ENCODE assay signal across 21 cellular contexts in the genomic region with DNA sequence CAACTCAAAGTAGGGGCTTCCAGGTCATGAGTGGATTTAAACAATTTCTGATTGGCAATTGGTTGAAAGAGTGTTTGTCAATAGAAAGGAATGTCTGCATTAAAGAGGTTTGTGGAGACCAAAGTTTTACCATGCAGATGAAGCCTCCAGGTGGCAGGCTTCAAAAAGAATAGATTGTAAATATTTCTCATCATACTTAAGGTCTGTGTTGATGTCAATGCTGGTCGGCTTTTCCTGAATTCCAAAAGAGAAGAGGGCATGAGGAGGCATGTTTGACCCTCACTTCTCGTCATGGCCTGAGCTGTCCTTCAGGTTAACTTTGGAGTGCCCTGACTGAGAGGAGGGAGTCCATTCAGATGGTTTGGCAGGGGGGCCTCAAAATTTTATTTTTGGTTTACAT.
DNase-seq lines count a peak whose midpoint lies in the region; ATAC-seq and TF ChIP-seq lines count a peak whose summit lies in the region.
"Had no signal": no experiment of that assay in that cellular context is flagged by ENCODE, and none has a peak within 500 bp of the region (broad histone marks: within the 10 kb centered on the region; RNA-seq: fewer than 3 reads in every experiment).

No MANE protein-coding gene starts in this region.

- H3K9me3 Mint-ChIP-seq in H9: peaks cover 29 to 37% of the 10 kb centered on the region in 2 experiments
- H3K9me3 Mint-ChIP-seq: CD8-positive, alpha-beta memory T cell had no signal

- H3K79me2 ChIP-seq in H9 (ENCODE audit: insufficient read depth, low read length) (no peaks in the 10 kb centered on the region), mesendoderm (ENCODE audit: control insufficient read depth, insufficient read depth, low read length) (no peaks in the 10 kb centered on the region)

- H3K23ac ChIP-seq in H9 (ENCODE audit: insufficient read length, low read depth, low read length) (no peak overlapping the region), mesendoderm (ENCODE audit: low read length) (no peak overlapping the region)

- H2BK5ac ChIP-seq in H9 (ENCODE audit: insufficient read length, low read length) (no peak overlapping the region), mesendoderm (ENCODE audit: low read length) (no peak overlapping the region)

- H3K56ac ChIP-seq in H9 (ENCODE audit: insufficient read length, low read depth, low read length): no peak overlapping the region
- H3K56ac ChIP-seq in mesendoderm (ENCODE audit: low read length): no peak overlapping the region

- H3K23me2 ChIP-seq in H9 (ENCODE audit: insufficient read length, low read depth, low read length, poor library complexity, severe bottlenecking): no peaks in the 10 kb centered on the region

- peak overlapping the region in 2 of 3 experiments; percentile 80 to 85; a peak in 2 of 7 replicates for H3K27ac Mint-ChIP-seq in H9
- H3K27ac Mint-ChIP-seq: B cell, CD14-positive monocyte had no signal

- WGBS in H9 (ENCODE audit: extremely low coverage, insufficient read length, low lambda C conversion rate): no CpG with 5 or more reads among the region's 2 CpGs
- WGBS in mesendoderm (ENCODE audit: extremely low coverage, insufficient coverage, low lambda C conversion rate): no CpG with 5 or more reads among the region's 2 CpGs

- H2AFZ ChIP-seq in H9 (ENCODE audit: low read length): no peak overlapping the region

- no peaks in the 10 kb centered on the region for H3K4me1 ChIP-seq in H9 (ENCODE audit: insufficient read depth, low read length)
- H3K4me1 ChIP-seq in RWPE2 (ENCODE audit: insufficient read depth, poor library complexity, severe bottlenecking): peaks cover 20% of the 10 kb centered on the region
- no peaks in the 10 kb centered on the region for H3K4me1 ChIP-seq in mesendoderm (ENCODE audit: control insufficient read depth, low read depth, low read length)
- H3K4me1 ChIP-seq: Peyer's patch had no signal

- H3K27me3 ChIP-seq in H9 (ENCODE audit: insufficient read depth, low read length): no peaks in the 10 kb centered on the region
- no peaks in the 10 kb centered on the region for H3K27me3 ChIP-seq in RWPE2 (ENCODE audit: insufficient read depth, poor library complexity, severe bottlenecking)
- H3K27me3 ChIP-seq in mesendoderm (ENCODE audit: insufficient read depth, low read length, poor library complexity): no peaks in the 10 kb centered on the region
- H3K27me3 ChIP-seq: MG63, Peyer's patch had no signal

- no peaks in the 10 kb centered on the region for H3K27me3 Mint-ChIP-seq in H9 (ENCODE audit: low read depth)
- H3K27me3 Mint-ChIP-seq: B cell; CD8-positive, alpha-beta memory T cell had no signal

- DNase-seq in DMS53 (lab: John Stamatoyannopoulos, UW) (peak; percentile 15), DMS53 treated with DMSO at 0.1 percent for 48 hours (lab: John Stamatoyannopoulos, UW; ENCODE audit: unreplicated experiment) (no peak), H9 (no peak), RWPE2 (ENCODE audit: low spot score) (no peak), mesendoderm (peak; percentile 14), retina (no peak), NCI-H2227 (lab: John Stamatoyannopoulos, UW; ENCODE audit: unreplicated experiment) (no peak)
- DNase-seq: Calu3; CD8-positive, alpha-beta memory T cell; KBM-7; MG63; NCI-H1048; NCI-H1417; NCI-H1694; NCI-H2029 treated with DMSO at 0.1 percent for 48 hours; NCI-H2227 treated with DMSO at 0.1 percent for 48 hours; Peyer's patch had no signal

- H2BK15ac ChIP-seq in H9 (ENCODE audit: low read depth, low read length): no peak overlapping the region
- no peak overlapping the region for H2BK15ac ChIP-seq in mesendoderm (replicated peaks; ENCODE audit: low read depth)

- H3K4ac ChIP-seq in H9 (ENCODE audit: low read depth, low read length) (no peak overlapping the region), mesendoderm (ENCODE audit: low read depth, low read length) (no peak overlapping the region)

- no peak overlapping the region for H3K14ac ChIP-seq in H9 (ENCODE audit: insufficient read depth, low read length)

- H3K4me3 Mint-ChIP-seq in H9: no peak overlapping the region
- H3K4me3 Mint-ChIP-seq: B cell; CD14-positive monocyte; CD8-positive, alpha-beta memory T cell had no signal

- H2BK120ac ChIP-seq in H9 (ENCODE audit: low read depth, low read length, poor library complexity, severe bottlenecking): no peak overlapping the region
- H2BK120ac ChIP-seq in mesendoderm (ENCODE audit: low read depth, low read length): no peak overlapping the region

- no peak overlapping the region for H2AK5ac ChIP-seq in H9 (ENCODE audit: insufficient read length, low read length)
- H2AK5ac ChIP-seq in mesendoderm (ENCODE audit: low read length): no peak overlapping the region

- no peaks in the 10 kb centered on the region for H4K20me1 ChIP-seq in H9 (ENCODE audit: control insufficient read depth, insufficient read depth, insufficient read length)

- H3K9me3 ChIP-seq in H9 (ENCODE audit: control insufficient read depth, low read depth, low read length): no peaks in the 10 kb centered on the region
- peaks cover 2% of the 10 kb centered on the region for H3K9me3 ChIP-seq in RWPE2 (ENCODE audit: severe bottlenecking)
- H3K9me3 ChIP-seq: Peyer's patch had no signal

- no peak for ATAC-seq in RWPE2 (ENCODE audit: low read depth)
- ATAC-seq: SK-N-SH treated with all-trans-retinoic acid at 6 μM for 48 hours had no signal

- H3K4me3 ChIP-seq in RWPE2 (ENCODE audit: severe bottlenecking): no peak overlapping the region
- no peak overlapping the region for H3K4me3 ChIP-seq in mesendoderm (ENCODE audit: low read length)
- H3K4me3 ChIP-seq: MG63, Peyer's patch had no signal

- H2BK20ac ChIP-seq in H9 (ENCODE audit: low read depth, low read length, poor library complexity, severe bottlenecking): no peak overlapping the region

- peaks cover 21 to 31% (median 28%) of the 10 kb centered on the region in 3 experiments for H3K36me3 Mint-ChIP-seq in H9 (ENCODE audit: insufficient read depth in 1 of 3, low read depth in 3 of 3)
- H3K36me3 Mint-ChIP-seq: CD14-positive monocyte; CD8-positive, alpha-beta memory T cell had no signal

- no peak overlapping the region for H4K5ac ChIP-seq in H9 (ENCODE audit: insufficient read length, low read depth, low read length)
- no peak overlapping the region for H4K5ac ChIP-seq in mesendoderm (ENCODE audit: low read length)

- H3K4me2 ChIP-seq in H9 (ENCODE audit: insufficient read depth, insufficient read length, low read length) (no peak overlapping the region), mesendoderm (ENCODE audit: low read length) (no peak overlapping the region)

- H3K9ac ChIP-seq in H9 (ENCODE audit: extremely low read depth, insufficient read length, low read length) (no peak overlapping the region), mesendoderm (ENCODE audit: low read length) (no peak overlapping the region)

- H3K18ac ChIP-seq in H9 (ENCODE audit: insufficient read length, low read depth, low read length) (no peak overlapping the region), mesendoderm (ENCODE audit: low read length) (no peak overlapping the region)

- H3T11ph ChIP-seq in H9 (ENCODE audit: low read length): no peak overlapping the region

- no peak overlapping the region for H4K91ac ChIP-seq in H9 (ENCODE audit: insufficient read length, low read depth, low read length)

- no peak overlapping the region for H2BK12ac ChIP-seq in H9 (ENCODE audit: insufficient read length, low read depth, low read length)

- no peak overlapping the region for H3K27ac ChIP-seq in H9 (ENCODE audit: insufficient read length, low read depth, low read length)
- H3K27ac ChIP-seq in RWPE2 (ENCODE audit: poor library complexity, severe bottlenecking): no peak overlapping the region
- no peak overlapping the region for H3K27ac ChIP-seq in mesendoderm (ENCODE audit: low read depth, low read length)
- H3K27ac ChIP-seq: 22Rv1, Peyer's patch had no signal

- TF ChIP-seq CTCF in H9 (conservative IDR thresholded peaks at IDR 0.05) (no peak), RWPE2 (IDR thresholded peaks at IDR 0.05; ENCODE audit: poor library complexity, severe bottlenecking) (peak; percentile 14)

- H3K36me3 ChIP-seq in RWPE2 (ENCODE audit: low read depth): no peaks in the 10 kb centered on the region
- H3K36me3 ChIP-seq in mesendoderm (ENCODE audit: control insufficient read depth, insufficient read depth, low read length): no peaks in the 10 kb centered on the region
- H3K36me3 ChIP-seq: MG63, Peyer's patch had no signal

- H3K79me1 ChIP-seq in H9 (ENCODE audit: insufficient read depth, low read depth, low read length, poor library complexity, severe bottlenecking) (no peaks in the 10 kb centered on the region), mesendoderm (ENCODE audit: low read length) (no peaks in the 10 kb centered on the region)

- H4K8ac ChIP-seq in H9 (replicated peaks; ENCODE audit: insufficient read length, low read depth, low read length) (no peak overlapping the region), mesendoderm (ENCODE audit: low read depth, low read length) (no peak overlapping the region)

- H3K4me1 Mint-ChIP-seq in H9: peaks cover 6 to 7% of the 10 kb centered on the region in 2 experiments
- H3K4me1 Mint-ChIP-seq: B cell; CD14-positive monocyte; CD8-positive, alpha-beta memory T cell had no signal

Comparison
In these comparisons a context has a peak if more than half of its experiments do, and no peak if none do; other contexts are left out.
1. DNase-seq: peak in DMS53 (single experiment) and mesendoderm (single experiment); none in DMS53 treated with DMSO at 0.1 percent for 48 hours (single experiment), H9 (single experiment), RWPE2 (single experiment), retina (single experiment) and NCI-H2227 (single experiment).